In genomic region chr2:200509227-200509607, GRCh38 we compare ENCODE assay signal across 8 cellular contexts. TPM values are rescaled to one million over a fixed set of nuclear protein-coding genes. Genes with fewer than 3 reads are reported as not detected.
DNase-seq lines count a peak whose midpoint lies in the region; ATAC-seq and TF ChIP-seq lines count a peak whose summit lies in the region.

No MANE protein-coding gene starts in this region.

- DNase-seq in AG04449 (ENCODE audit: low read depth, low spot score) (no peak), PC-9 (peak in 1 of 2 experiments; percentile 15), mesendoderm (peak; percentile 12), vagina (ENCODE audit: extremely low spot score in 2 of 2) (no peak), COLO668 (lab: John Stamatoyannopoulos, UW; ENCODE audit: unreplicated experiment) (no peak)

- peaks cover 12% of the 10 kb centered on the region; the same call in 1 of the 2 replicates for H3K79me2 ChIP-seq in PC-9 (ENCODE audit: low read depth)
- H3K79me2 ChIP-seq in mesendoderm (ENCODE audit: control insufficient read depth, insufficient read depth, low read length) = no peaks in the 10 kb centered on the region

- no peaks in the 10 kb centered on the region for H3K79me1 ChIP-seq in mesendoderm (ENCODE audit: low read length)

- peak overlapping the region; percentile 56 for H2AK5ac ChIP-seq in mesendoderm (ENCODE audit: low read length)

- peak; percentile 4 for ATAC-seq in GM19035 (IDR thresholded peaks at IDR 0.05; ENCODE audit: unreplicated experiment)
- no peak for ATAC-seq in HG03457 (IDR thresholded peaks at IDR 0.05; ENCODE audit: unreplicated experiment)

- H3K27ac ChIP-seq in PC-9 = peak overlapping the region; percentile 24; the same call in 1 of the 2 replicates
- no peak overlapping the region for H3K27ac ChIP-seq in duodenal mucosa (ENCODE audit: low read depth, low read length)
- H3K27ac ChIP-seq in mesendoderm (ENCODE audit: low read depth, low read length) = no peak overlapping the region
- peak overlapping the region; percentile 90 for H3K27ac ChIP-seq in vagina

- no peak overlapping the region for H4K8ac ChIP-seq in mesendoderm (ENCODE audit: low read depth, low read length)

- no peak overlapping the region for H2BK5ac ChIP-seq in mesendoderm (ENCODE audit: low read length)

- H2AFZ ChIP-seq in PC-9 = peak overlapping the region; percentile 72

- no peak overlapping the region for H4K5ac ChIP-seq in mesendoderm (ENCODE audit: low read length)

- no TSS peak for BruUV-seq in PC-9 (replicated peaks; lab: Mats Ljungman, UMichigan)

- H3K4me3 ChIP-seq in AG04449 (ENCODE audit: low read depth, low read length) (peak overlapping the region; percentile 77), PC-9 (peak overlapping the region; percentile 78), duodenal mucosa (ENCODE audit: low read depth in 1 of 2, low read length in 2 of 2) (peak overlapping the region; percentile 90 to 92), mesendoderm (ENCODE audit: low read length) (peak overlapping the region; percentile 41), vagina (peak overlapping the region; percentile 69 to 88)

- H3K4me2 ChIP-seq in PC-9 (peak overlapping the region; percentile 90), mesendoderm (ENCODE audit: low read length) (peak overlapping the region; percentile 52)

- H2BK15ac ChIP-seq in mesendoderm (replicated peaks; ENCODE audit: low read depth) = no peak overlapping the region

- TF ChIP-seq CTCF in AG04449 (IDR thresholded peaks at IDR 0.05; ENCODE audit: insufficient read depth, low read length, missing control alignments) = no peak
- TF ChIP-seq CTCF in PC-9 (conservative IDR thresholded peaks at IDR 0.05) = no peak
- no peak for TF ChIP-seq CTCF in vagina (IDR thresholded peaks at IDR 0.05)

- H3K4ac ChIP-seq in mesendoderm (ENCODE audit: low read depth, low read length) = peak overlapping the region; percentile 98

- WGBS in mesendoderm (ENCODE audit: extremely low coverage, insufficient coverage, low lambda C conversion rate) = no CpG with 5 or more reads among the region's 8 CpGs

- H3K9me2 ChIP-seq in PC-9 (ENCODE audit: insufficient read depth) = no peaks in the 10 kb centered on the region; the same call in 1 of the 2 replicates

- CTCF ChIA-PET in AG04449 (lab: Yijun Ruan, JAX) = interaction anchor here (0.6 to 4.4 kb wide), 24 partner anchors 11 to 536 kb away, joined by 3 to 36 read pairs (median 4); partner anchors contain the start of gene SGO2
- CTCF ChIA-PET in PC-9 (lab: Charles Lee) = interaction anchor here (0.6 to 0.7 kb wide), 2 partner anchors 17 to 170 kb away, joined by 3 read pairs; partner anchors contain the start of gene SGO2

- H3K23ac ChIP-seq in mesendoderm (ENCODE audit: low read length) = no peak overlapping the region

- H3K27me3 ChIP-seq in PC-9 (ENCODE audit: insufficient read depth, low read depth) = no peaks in the 10 kb centered on the region
- H3K27me3 ChIP-seq in duodenal mucosa (ENCODE audit: control insufficient read depth in 1 of 2, insufficient read depth in 2 of 2, low read length in 2 of 2) = peaks cover 0 to 10% of the 10 kb centered on the region in 2 donors
- no peaks in the 10 kb centered on the region for H3K27me3 ChIP-seq in mesendoderm (ENCODE audit: insufficient read depth, low read length, poor library complexity)
- no peaks in the 10 kb centered on the region for H3K27me3 ChIP-seq in vagina

- peak overlapping the region; percentile 84 for H3K56ac ChIP-seq in mesendoderm (ENCODE audit: low read length)

- no peaks in the 10 kb centered on the region for H4K20me1 ChIP-seq in PC-9 (ENCODE audit: insufficient read depth)

- no peaks in the 10 kb centered on the region for H3K9me3 ChIP-seq in PC-9 (ENCODE audit: insufficient read depth, low read depth)
- no peaks in the 10 kb centered on the region for H3K9me3 ChIP-seq in duodenal mucosa (ENCODE audit: control insufficient read depth in 1 of 2, low read length in 2 of 2)
- H3K9me3 ChIP-seq in vagina = no peaks in the 10 kb centered on the region

- H3K4me1 ChIP-seq in PC-9 (replicated peaks; ENCODE audit: insufficient read depth) = peaks cover 15% of the 10 kb centered on the region; the same call in 1 of the 2 replicates
- peaks cover 12 to 15% of the 10 kb centered on the region in 2 donors for H3K4me1 ChIP-seq in duodenal mucosa (ENCODE audit: control insufficient read depth in 1 of 2, insufficient read depth in 2 of 2, low read length in 2 of 2)
- peaks cover 4% of the 10 kb centered on the region for H3K4me1 ChIP-seq in mesendoderm (ENCODE audit: control insufficient read depth, low read depth, low read length)
- peaks cover 11% of the 10 kb centered on the region for H3K4me1 ChIP-seq in vagina

- no peaks in the 10 kb centered on the region for H3F3A ChIP-seq in PC-9 (ENCODE audit: insufficient read depth, low read depth)

- H3K9ac ChIP-seq in duodenal mucosa (ENCODE audit: low read depth in 1 of 2, low read length in 2 of 2) = peak overlapping the region; percentile 68 to 85
- H3K9ac ChIP-seq in mesendoderm (ENCODE audit: low read length) = peak overlapping the region; percentile 75

- H3K18ac ChIP-seq in mesendoderm (ENCODE audit: low read length) = peak overlapping the region; percentile 97

- TF ChIP-seq POLR2A in vagina (IDR thresholded peaks at IDR 0.05) = no peak

- H2BK120ac ChIP-seq in mesendoderm (ENCODE audit: low read depth, low read length) = no peak overlapping the region

- H3K36me3 ChIP-seq in PC-9 (ENCODE audit: low read depth) = no peaks in the 10 kb centered on the region
- peaks cover 0 to 5% of the 10 kb centered on the region in 2 donors for H3K36me3 ChIP-seq in duodenal mucosa (ENCODE audit: control insufficient read depth in 1 of 2, insufficient read depth in 2 of 2, low read length in 2 of 2)
- no peaks in the 10 kb centered on the region for H3K36me3 ChIP-seq in mesendoderm (ENCODE audit: control insufficient read depth, insufficient read depth, low read length)
- H3K36me3 ChIP-seq in vagina = peaks cover 0 to 17% of the 10 kb centered on the region in 2 donors

- intact Hi-C loops in PC-9 (cut with micrococcal nuclease; ENCODE audit: unreplicated experiment) = no loop called here
- intact Hi-C loops in vagina (cut with DNase I) = loop anchor here (5.0 kb wide), 1 partner anchor 1928 kb away; no protein-coding TSS in a partner anchor

- POLR2A ChIA-PET in AG04449 (lab: Yijun Ruan, JAX) (interaction anchor here (0.8 to 1.0 kb wide), 2 partner anchors 16 to 536 kb away, joined by 3 to 4 read pairs; no protein-coding TSS in a partner anchor), PC-9 (lab: Charles Lee; ENCODE audit: unreplicated experiment) (no interaction called here)

RNA-seq across cellular contexts. Expression of gene KCTD18, which starts 0.7 kb away (rescaled TPM):
- total RNA-seq in PC-9 (2021) = 19.6 and 24.0 TPM in 2 replicates
- polyA plus RNA-seq in mesendoderm (2013, experiment 1 of 2) = 1.9 TPM
- polyA plus RNA-seq in mesendoderm (2013, experiment 2 of 2) = 2.0 TPM
- total RNA-seq in vagina = 16.9 TPM

RNA-seq across cellular contexts. Expression of gene SGO2, which starts 16.8 kb away (rescaled TPM):
- 17.8 and 25.0 TPM in 2 replicates for total RNA-seq in PC-9 (2021)
- 23.6 TPM for polyA plus RNA-seq in mesendoderm (2013, experiment 1 of 2)
- 24.6 TPM for polyA plus RNA-seq in mesendoderm (2013, experiment 2 of 2)
- 1.7 TPM for total RNA-seq in vagina

Comparison
In these comparisons a context has a peak if more than half of its experiments do, and no peak if none do; other contexts are left out.
1. H3K4me3 ChIP-seq: peak in every context shown above with its lines; median percentile 91 in duodenal mucosa; 78 in vagina; 78 in PC-9; 77 in AG04449; 41 in mesendoderm.
2. H3K27ac ChIP-seq: peak in PC-9 (single experiment) and vagina (single experiment); none in duodenal mucosa (single experiment) and mesendoderm (single experiment).